Comparison of ENCODE assay signal across 29 cellular contexts in genomic region chr7:33646992-33647391, GRCh38.
"Had no signal": no experiment of that assay in that cellular context is flagged by ENCODE, and none has a peak within 500 bp of the region (broad histone marks: within the 10 kb centered on the region; RNA-seq: fewer than 3 reads in every experiment).

No MANE protein-coding gene starts in this region.

- H3K9me3 ChIP-seq: psoas muscle, right lobe of liver, suprapubic skin, testis, tibial artery, transverse colon, upper lobe of right lung, uterus had no signal

- H3K9me3 Mint-ChIP-seq: naive B cell; naive thymus-derived CD8-positive, alpha-beta T cell; neural crest cell; stimulated activated effector memory CD8-positive, alpha-beta T cell treated with anti-CD3 and anti-CD28 coated beads, Interleukin-12 subunit alpha, Interleukin-12 subunit beta, amount 100 ng/mL, for 72 hours; stimulated activated naive CD8-positive, alpha-beta T cell treated with anti-CD3 and anti-CD28 coated beads, Interleukin-15, amount 100 ng/mL, for 72 hours had no signal

- H3K36me3 Mint-ChIP-seq: stimulated activated effector memory CD8-positive, alpha-beta T cell treated with anti-CD3 and anti-CD28 coated beads, Interleukin-12 subunit alpha, Interleukin-12 subunit beta, amount 100 ng/mL, for 72 hours had no signal

- H3K27me3 Mint-ChIP-seq: naive B cell; naive thymus-derived CD8-positive, alpha-beta T cell; natural killer cell treated with Interleukin-12 subunit alpha and Interleukin-12 subunit beta and Interleukin-15 and Interleukin-18, amount 100 ng/mL, for 72 hours; progenitor cell of endocrine pancreas; stimulated activated naive B cell treated with anti-CD40 and anti-IgM and Interleukin-4, amounts not matched to agents 10 μg/mL and 1 μg/mL and 100 μg/mL, for 72 hours; stimulated activated naive CD8-positive, alpha-beta T cell treated with anti-CD3 and anti-CD28 coated beads, Interleukin-15, amount 100 ng/mL, for 72 hours had no signal

- H3K4me3 Mint-ChIP-seq: naive B cell; naive thymus-derived CD8-positive, alpha-beta T cell; natural killer cell treated with Interleukin-12 subunit alpha and Interleukin-12 subunit beta and Interleukin-15 and Interleukin-18, amount 100 ng/mL, for 72 hours; nephron progenitor cell; neural crest cell; stimulated activated effector memory CD8-positive, alpha-beta T cell treated with anti-CD3 and anti-CD28 coated beads, Interleukin-12 subunit alpha, Interleukin-12 subunit beta, amount 100 ng/mL, for 72 hours; stimulated activated naive B cell treated with anti-CD40 and anti-IgM and Interleukin-4, amounts not matched to agents 10 μg/mL and 1 μg/mL and 100 μg/mL, for 72 hours; stimulated activated naive CD8-positive, alpha-beta T cell treated with anti-CD3 and anti-CD28 coated beads, Interleukin-15, amount 100 ng/mL, for 72 hours had no signal

- DNase-seq: naive B cell; naive thymus-derived CD8-positive, alpha-beta T cell; nephron progenitor cell; occipital lobe; ovary; posterior cingulate gyrus; psoas muscle; right cardiac atrium; right lobe of liver; stimulated activated CD4-positive, alpha-beta T cell treated with anti-CD3 and anti-CD28 coated beads, Interleukin-15, amount 100 ng/mL, for 24 hours; stimulated activated CD4-positive, alpha-beta T cell treated with anti-CD3 and anti-CD28 coated beads, Interleukin-2, amount 100 ng/mL, for 24 hours; stimulated activated CD4-positive, alpha-beta T cell treated with anti-CD3 and anti-CD28 coated beads, Interleukin-2, amount 100 ng/mL, for 48 hours; stimulated activated CD4-positive, alpha-beta T cell treated with anti-CD3 and anti-CD28 coated beads, Interleukin-4, amount 100 ng/mL, for 24 hours; stimulated activated naive B cell treated with anti-CD40 and anti-IgM and Interleukin-4, amounts not matched to agents 10 μg/mL and 1 μg/mL and 100 μg/mL, for 72 hours; stimulated activated naive CD8-positive, alpha-beta T cell treated with anti-CD3 and anti-CD28 coated beads, Interleukin-15, amount 100 ng/mL, for 72 hours; stimulated activated naive CD8-positive, alpha-beta T cell treated with anti-CD3 and anti-CD28 coated beads, Interleukin-15, Interleukin-2, amounts not matched to agents 100 U/mL and 50 U/mL, for 24 hours; substantia nigra; testis; tibial artery; transverse colon; upper lobe of right lung; uterus had no signal

- H3K36me3 ChIP-seq: ovary, right lobe of liver, suprapubic skin, transverse colon, upper lobe of right lung, uterus had no signal

- ATAC-seq: naive thymus-derived CD8-positive, alpha-beta T cell; natural killer cell treated with Interleukin-12 subunit alpha and Interleukin-12 subunit beta and Interleukin-15 and Interleukin-18, amount 100 ng/mL, for 72 hours; psoas muscle; right cardiac atrium; right lobe of liver; stimulated activated effector memory CD8-positive, alpha-beta T cell treated with anti-CD3 and anti-CD28 coated beads, Interleukin-12 subunit alpha, Interleukin-12 subunit beta, amount 100 ng/mL, for 72 hours; stimulated activated naive B cell treated with anti-CD40 and anti-IgM and Interleukin-4, amounts not matched to agents 10 μg/mL and 1 μg/mL and 100 μg/mL, for 72 hours; stimulated activated naive CD8-positive, alpha-beta T cell treated with anti-CD3 and anti-CD28 coated beads, Interleukin-15, amount 100 ng/mL, for 72 hours; stimulated activated naive CD8-positive, alpha-beta T cell treated with anti-CD3 and anti-CD28 coated beads, Interleukin-15, Interleukin-2, amounts not matched to agents 100 U/mL and 50 U/mL, for 24 hours; upper lobe of right lung had no signal

- H3K4me1 ChIP-seq: parathyroid adenoma, psoas muscle, right lobe of liver, testis, tibial artery, upper lobe of right lung, uterus had no signal

- H3K27me3 ChIP-seq: ovary, right lobe of liver, suprapubic skin, testis, tibial artery, transverse colon, upper lobe of right lung, uterus had no signal

- H3K27ac ChIP-seq: ovary, parathyroid adenoma, psoas muscle, right lobe of liver, skin epidermis, suprapubic skin, testis, tibial artery, transverse colon, upper lobe of right lung, uterus had no signal

- H3K4me3 ChIP-seq: ovary, psoas muscle, right lobe of liver, skin epidermis, suprapubic skin, testis, tibial artery, transverse colon, upper lobe of right lung, uterus had no signal

- H3K4me1 Mint-ChIP-seq: neural crest cell; stimulated activated naive CD8-positive, alpha-beta T cell treated with anti-CD3 and anti-CD28 coated beads, Interleukin-15, amount 100 ng/mL, for 72 hours had no signal

- H3K27ac Mint-ChIP-seq: naive B cell; naive thymus-derived CD8-positive, alpha-beta T cell; natural killer cell treated with Interleukin-12 subunit alpha and Interleukin-12 subunit beta and Interleukin-15 and Interleukin-18, amount 100 ng/mL, for 72 hours; nephron progenitor cell; progenitor cell of endocrine pancreas; stimulated activated effector memory CD8-positive, alpha-beta T cell treated with anti-CD3 and anti-CD28 coated beads, Interleukin-12 subunit alpha, Interleukin-12 subunit beta, amount 100 ng/mL, for 72 hours; stimulated activated naive B cell treated with anti-CD40 and anti-IgM and Interleukin-4, amounts not matched to agents 10 μg/mL and 1 μg/mL and 100 μg/mL, for 72 hours; stimulated activated naive CD8-positive, alpha-beta T cell treated with anti-CD3 and anti-CD28 coated beads, Interleukin-15, amount 100 ng/mL, for 72 hours had no signal
